8 cellular contexts compared by ENCODE assay signal in the genomic region with DNA sequence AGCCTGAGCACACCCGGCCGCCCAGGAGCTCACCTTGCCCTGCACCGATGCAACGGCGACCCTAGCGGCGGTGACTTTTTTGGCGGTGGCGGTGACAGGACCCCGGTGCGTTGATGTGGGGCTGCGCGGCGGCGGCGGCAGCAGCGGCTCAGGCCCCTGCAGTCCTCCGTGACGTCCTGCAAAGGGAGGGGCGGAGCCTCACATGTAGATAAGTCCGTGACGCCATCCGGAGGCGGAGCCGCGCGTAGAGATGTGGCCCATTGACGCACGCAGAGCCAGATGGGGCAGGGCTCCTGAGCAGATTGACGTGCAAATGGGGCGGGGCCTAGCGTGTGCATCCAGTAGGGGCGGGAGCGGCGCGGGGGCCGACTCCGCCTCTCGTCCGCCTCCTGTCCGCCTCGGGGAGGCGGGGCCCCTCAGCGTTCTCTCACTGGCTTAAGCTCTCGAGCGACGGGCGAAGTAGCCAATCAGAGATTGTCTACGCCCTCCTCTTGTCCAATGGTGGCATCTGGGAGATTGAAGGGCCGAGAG. TPM values are rescaled to one million over a fixed set of nuclear protein-coding genes. Genes with fewer than 3 reads are reported as not detected.
DNase-seq lines count a peak whose midpoint lies in the region; ATAC-seq lines count a peak whose summit lies in the region.

Gene RAB3A (minus strand): TSS at position 180 of the 531 bp plus-strand sequence. CDS start 1,302 bp downstream, outside the sequence.

- DNase-seq in AG20443 (ENCODE audit: low spot score) = peak; percentile 96
- DNase-seq in NCI-H460 (ENCODE audit: extremely low read depth, low read depth) = peak; percentile 99
- DNase-seq in activated CD4-positive, alpha-beta T cell treated with anti-CD3 and anti-CD28 coated beads for 1 hour = peak; percentile 99
- DNase-seq in cerebellum (ENCODE audit: low spot score) = peak; percentile 100
- peak; percentile 100 for DNase-seq in islet precursor cell
- DNase-seq in stimulated activated CD4-positive, alpha-beta T cell treated with anti-CD3 and anti-CD28 coated beads, Interleukin-12 subunit alpha, Interleukin-12 subunit beta, amount 100 ng/mL, for 4 hours = peak; percentile 99

- ATAC-seq in GM19043 (IDR thresholded peaks at IDR 0.05; ENCODE audit: low read depth, unreplicated experiment) = peak; percentile 90
- peak; percentile 86 for ATAC-seq in HG03378 (IDR thresholded peaks at IDR 0.05; ENCODE audit: unreplicated experiment)

RNA-seq across cellular contexts. Expression of gene RAB3A, which starts in this region (rescaled TPM):
- total RNA-seq in NCI-H460 (2014; rRNA removed; shearing (Covaris generic)) = 0.84 and 1.4 TPM in 2 replicates
- 0.47 and 0.70 TPM in 2 replicates for polyA plus RNA-seq in NCI-H460 (2014; cell fraction: nucleus; rRNA removed)
- 35.7 TPM for total RNA-seq in cerebellum

Comparison
In these comparisons a context has a peak if more than half of its experiments do, and no peak if none do; other contexts are left out.
1. Peak in every context shown above with its lines: DNase-seq and ATAC-seq.
2. RNA of gene RAB3A (total RNA-seq): 35.7 TPM in cerebellum (single experiment); 0.84 to 1.4 TPM in NCI-H460; every median in the first group is over 10 times any median in the second.